22 cellular contexts compared by ENCODE assay signal in the genomic region with DNA sequence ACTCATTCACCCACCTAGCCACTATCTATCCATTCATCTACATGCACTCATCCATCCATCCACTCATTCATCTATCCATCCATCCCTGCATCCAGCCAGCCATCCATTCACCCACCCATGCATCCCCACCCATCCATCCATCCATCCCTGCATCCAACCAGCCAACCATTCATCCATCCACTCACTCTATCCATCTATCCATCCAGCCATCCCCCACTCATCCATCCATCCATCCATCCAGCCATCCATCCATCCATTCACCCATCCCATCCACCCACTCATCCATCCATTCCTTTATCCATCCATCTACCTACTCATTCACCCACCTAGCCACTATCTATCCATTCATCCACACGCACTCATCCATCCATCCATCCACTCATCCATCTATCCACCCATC.
"Had no signal": no experiment of that assay in that cellular context is flagged by ENCODE, and none has a peak within 500 bp of the region (broad histone marks: within the 10 kb centered on the region; RNA-seq: fewer than 3 reads in every experiment).

No MANE protein-coding gene starts in this region.

- H3K36me3 ChIP-seq: esophagus muscularis mucosa, gastroesophageal sphincter, heart left ventricle, left lung, lower lobe of right lung had no signal

- FAIRE-seq: colon, endothelial cell of umbilical vein, frontal cortex, islet of Langerhans, keratinocyte had no signal

- DNase-seq: dermis blood vessel endothelial cell; effector CD4-positive, alpha-beta T cell; effector memory CD4-positive, alpha-beta T cell; foreskin keratinocyte; heart left ventricle; hippocampal formation; left cardiac atrium; left ventricle myocardium superior; lower lobe of right lung; mesenchymal stem cell; mucosa of descending colon; naive B cell had no signal

- H3K4me3 ChIP-seq: coronary artery, dorsolateral prefrontal cortex, esophagus muscularis mucosa, gastroesophageal sphincter, heart left ventricle, left lung, lower lobe of right lung, mucosa of descending colon had no signal

- H3K4me1 ChIP-seq: foreskin keratinocyte, gastroesophageal sphincter, heart left ventricle, left lung, lower lobe of right lung had no signal

- H3K9me3 ChIP-seq: gastroesophageal sphincter, left lung, lower lobe of right lung, mucosa of descending colon had no signal

- H3K27ac ChIP-seq: coronary artery, esophagus muscularis mucosa, foreskin keratinocyte, gastroesophageal sphincter, heart left ventricle, left lung, lower lobe of right lung had no signal

- ATAC-seq: foreskin keratinocyte, gastroesophageal sphincter, heart left ventricle, left lung, left ventricle myocardium superior, lower lobe of right lung, mucosa of descending colon had no signal
